In genomic region chr4:52037730-52038108, GRCh38 we compare ENCODE assay signal across 8 cellular contexts. TPM values are rescaled to one million over a fixed set of nuclear protein-coding genes. Genes with fewer than 3 reads are reported as not detected.
DNase-seq lines count a peak whose midpoint lies in the region; ATAC-seq and TF ChIP-seq lines count a peak whose summit lies in the region.

No MANE protein-coding gene starts in this region.

- TF ChIP-seq CTCF in C4-2B (conservative IDR thresholded peaks at IDR 0.05) (no peak), PC-9 (conservative IDR thresholded peaks at IDR 0.05) (no peak), colonic mucosa (IDR thresholded peaks at IDR 0.05) (no peak), liver (IDR thresholded peaks at IDR 0.05; ENCODE audit: low read depth, low read length, missing input control) (no peak), stomach (IDR thresholded peaks at IDR 0.05) (no peak)

- no peaks in the 10 kb centered on the region for H3K27me3 ChIP-seq in PC-9 (ENCODE audit: insufficient read depth, low read depth)
- H3K27me3 ChIP-seq in colonic mucosa: no peaks in the 10 kb centered on the region
- H3K27me3 ChIP-seq in liver (ENCODE audit: control insufficient read depth in 4 of 4, insufficient read depth in 4 of 4, low read length in 3 of 4): peaks cover 0 to 2% (median 0%) of the 10 kb centered on the region in 4 donors
- H3K27me3 ChIP-seq in stomach: peaks cover 0 to 9% (median 0%) of the 10 kb centered on the region in 3 donors

- no peaks in the 10 kb centered on the region for H3K4me1 ChIP-seq in PC-9 (replicated peaks; ENCODE audit: insufficient read depth)
- no peaks in the 10 kb centered on the region for H3K4me1 ChIP-seq in colonic mucosa
- H3K4me1 ChIP-seq in liver (ENCODE audit: control insufficient read depth in 4 of 4, insufficient read depth in 4 of 4, low read length in 3 of 4): peaks cover 2 to 16% (median 7%) of the 10 kb centered on the region in 4 donors
- peaks cover 21 to 36% (median 27%) of the 10 kb centered on the region in 4 donors for H3K4me1 ChIP-seq in stomach

- intact Hi-C loops in PC-9 (cut with micrococcal nuclease; ENCODE audit: unreplicated experiment): no loop called here
- intact Hi-C loops in colonic mucosa (cut with DNase I): no loop called here
- intact Hi-C loops in stomach (cut with DNase I; ENCODE audit: low total_unique reads): no loop called here

- H3K4me3 ChIP-seq in PC-9 (no peak overlapping the region), colonic mucosa (peak overlapping the region; percentile 73), liver (ENCODE audit: low read depth in 1 of 3, low read length in 3 of 3) (peak overlapping the region; percentile 58 to 98 (median 73)), stomach (peak overlapping the region; percentile 83 to 96 (median 84))

- BruUV-seq in PC-9 (replicated peaks; lab: Mats Ljungman, UMichigan): no TSS peak

- peak overlapping the region; percentile 40 for H3K4me2 ChIP-seq in PC-9

- TF ChIP-seq POLR2A in stomach (IDR thresholded peaks at IDR 0.05): no peak

- H3K9me3 ChIP-seq in PC-9 (ENCODE audit: insufficient read depth, low read depth): no peaks in the 10 kb centered on the region
- no peaks in the 10 kb centered on the region for H3K9me3 ChIP-seq in colonic mucosa
- no peaks in the 10 kb centered on the region for H3K9me3 ChIP-seq in liver (ENCODE audit: control insufficient read depth in 4 of 4, low read length in 3 of 4)
- no peaks in the 10 kb centered on the region for H3K9me3 ChIP-seq in stomach

- H3K9ac ChIP-seq in colonic mucosa (ENCODE audit: low read depth in 2 of 2, low read length in 2 of 2) (peak overlapping the region; percentile 43 to 71), liver (ENCODE audit: low read depth in 1 of 2, low read length in 2 of 2) (no peak overlapping the region)

- H4K20me1 ChIP-seq in PC-9 (ENCODE audit: insufficient read depth): no peaks in the 10 kb centered on the region

- H3K27ac ChIP-seq in C4-2B: peak overlapping the region; percentile 64
- no peak overlapping the region for H3K27ac ChIP-seq in PC-9
- peak overlapping the region; percentile 41 for H3K27ac ChIP-seq in colonic mucosa
- no peak overlapping the region for H3K27ac ChIP-seq in liver (ENCODE audit: low read depth in 1 of 2, low read length in 2 of 2)
- H3K27ac ChIP-seq in stomach: peak overlapping the region; percentile 6 to 89 (median 73)

- no peaks in the 10 kb centered on the region for H3K36me3 ChIP-seq in PC-9 (ENCODE audit: low read depth)
- no peaks in the 10 kb centered on the region for H3K36me3 ChIP-seq in colonic mucosa
- no peaks in the 10 kb centered on the region for H3K36me3 ChIP-seq in liver (ENCODE audit: control insufficient read depth in 4 of 4, insufficient read depth in 3 of 4, low read depth in 1 of 4, low read length in 3 of 4)
- H3K36me3 ChIP-seq in stomach: no peaks in the 10 kb centered on the region

- CTCF ChIA-PET in PC-9 (lab: Charles Lee): no interaction called here

- no peak for TF ChIP-seq RAD21 in liver (IDR thresholded peaks at IDR 0.05)

- H3F3A ChIP-seq in PC-9 (ENCODE audit: insufficient read depth, low read depth): no peaks in the 10 kb centered on the region

- no peak for TF ChIP-seq EP300 in stomach (IDR thresholded peaks at IDR 0.05)

- H3K79me2 ChIP-seq in PC-9 (ENCODE audit: low read depth): no peaks in the 10 kb centered on the region

- H2AFZ ChIP-seq in PC-9: no peak overlapping the region

- WGBS in liver: 3% methylated on average over 27 of the region's 27 CpGs
- WGBS in stomach, 5 donors: 0 to 1% (median 0%) methylated on average over 10 to 27 of the region's 27 CpGs

- peak; percentile 65 for ATAC-seq in GM18909 (IDR thresholded peaks at IDR 0.05; ENCODE audit: poor library complexity, unreplicated experiment)
- ATAC-seq in HG03103 (IDR thresholded peaks at IDR 0.05; ENCODE audit: low read depth, unreplicated experiment): peak; percentile 42

- H3K9me2 ChIP-seq in PC-9 (ENCODE audit: insufficient read depth): no peaks in the 10 kb centered on the region

- POLR2A ChIA-PET in PC-9 (lab: Charles Lee; ENCODE audit: unreplicated experiment): no interaction called here

- no peak for DNase-seq in PC-9
- DNase-seq in colonic mucosa: peak; percentile 33
- no peak for DNase-seq in stomach
- no peak for DNase-seq in NCI-H226

TF ChIP-seq in liver, 16 proteins besides CTCF, POLR2A, EP300 and RAD21:
- no peak for TF ChIP-seq JUND (IDR thresholded peaks at IDR 0.05)
- no peak for TF ChIP-seq MAX (IDR thresholded peaks at IDR 0.05)
- TF ChIP-seq RXRA (IDR thresholded peaks at IDR 0.05): no peak
- peak; percentile 17 for TF ChIP-seq YY1 (IDR thresholded peaks at IDR 0.05)
- TF ChIP-seq ATF3 (IDR thresholded peaks at IDR 0.05): no peak
- TF ChIP-seq FOXA2 (IDR thresholded peaks at IDR 0.05): no peak
- TF ChIP-seq ZBTB33 (IDR thresholded peaks at IDR 0.05): no peak
TF ChIP-seq in liver: peak in this region for 1.

RNA-seq across cellular contexts. Expression of gene SGCB, which starts 0.4 kb away (rescaled TPM):
- total RNA-seq in PC-9 (2021) (1.2 TPM in 2 replicates), colonic mucosa (10 to 100 TPM; 23.7 to 35.4 TPM), liver (1 to 10 TPM; 2.0 to 5.4 TPM), stomach (10 to 100 TPM in 3 of 5 donors, 1 to 10 TPM in 2; 2.9 to 34.3 (median 16.3) TPM)
- polyA plus RNA-seq in liver (1 to 10 TPM; 2.1 to 4.6 TPM), stomach (1 to 10 TPM; 7.5 to 9.2 (median 8.9) TPM)

RNA-seq across cellular contexts. Expression of gene SPATA18, which starts 13.4 kb away (rescaled TPM):
- total RNA-seq in PC-9 (2021) (0.13 and 0.20 TPM in 2 replicates), colonic mucosa (10 to 100 TPM in 1 of 2 donors, 1 to 10 TPM in 1; 9.8 to 14.6 TPM), liver (1 to 10 TPM in 1 of 2 donors, under 1 TPM in 1; 0.28 to 1.1 TPM), stomach (10 to 100 TPM in 2 of 5 donors, 1 to 10 TPM in 2, not detected in 1; 1.8 to 21.1 (median 12.5) TPM)
- polyA plus RNA-seq in liver (under 1 TPM; 0.03 to 0.52 TPM), stomach (1 to 10 TPM; 1.8 to 3.9 (median 3.3) TPM)

RNA-seq across cellular contexts. Expression of gene LRRC66, which starts 17.6 kb away (rescaled TPM):
- total RNA-seq in PC-9 (2021): 0.24 TPM in 1 of 2 replicates, not detected in the other
- total RNA-seq in colonic mucosa: 1 to 10 TPM; 6.1 to 8.5 TPM
- under 1 TPM in 1 of 2 donors, not detected in 1; 0.25 TPM for total RNA-seq in liver
- polyA plus RNA-seq in liver: under 1 TPM in 1 of 2 donors, not detected in 1; 0.05 TPM
- total RNA-seq in stomach: 1 to 10 TPM in 3 of 5 donors, not detected in 2; 2.9 to 5.1 (median 3.6) TPM
- polyA plus RNA-seq in stomach: 1 to 10 TPM in 1 of 3 donors, under 1 TPM in 2; 0.12 to 2.1 (median 0.18) TPM

Comparison
In these comparisons a context has a peak if more than half of its experiments do, and no peak if none do; other contexts are left out.
1. H3K27ac ChIP-seq: peak in C4-2B (single experiment), colonic mucosa (single experiment) and stomach (5 of 5); none in PC-9 (single experiment) and liver (0 of 2).
2. H3K9ac ChIP-seq: peak in colonic mucosa (2 of 2); none in liver (0 of 2).